Comparison of ENCODE assay signal across 31 cellular contexts in genomic region chr12:49031573-49032161, GRCh38. TPM values are rescaled to one million over a fixed set of nuclear protein-coding genes. Genes with fewer than 3 reads are reported as not detected.
DNase-seq lines count a peak whose midpoint lies in the region; ATAC-seq and TF ChIP-seq lines count a peak whose summit lies in the region.
"Had no signal": no experiment of that assay in that cellular context is flagged by ENCODE, and none has a peak within 500 bp of the region (broad histone marks: within the 10 kb centered on the region; RNA-seq: fewer than 3 reads in every experiment).

No MANE protein-coding gene starts in this region.

- DNase-seq in left ventricle myocardium superior (peak; percentile 36), left ventricle myocardium inferior (no peak)
- no peak for DNase-seq in effector memory CD8-positive, alpha-beta T cell
- no peak for DNase-seq in stimulated activated effector memory CD8-positive, alpha-beta T cell treated with anti-CD3 and anti-CD28 coated beads, Interleukin-12 subunit alpha, Interleukin-12 subunit beta, amount 100 ng/mL, for 72 hours (ENCODE audit: low spot score in 2 of 2)
- DNase-seq in effector memory CD4-positive, alpha-beta T cell: no peak
- DNase-seq: activated CD4-positive, alpha-beta T cell treated with anti-CD3 and anti-CD28 coated beads, Interleukin-2, amount 10 ng/mL, durations not matched to agents 7 days and 5 days; activated naive CD4-positive, alpha-beta T cell treated with anti-CD3 and anti-CD28 coated beads, Interleukin-2, amount 10 ng/mL, durations not matched to agents 7 days and 5 days; activated T-cell treated with anti-CD3 and anti-CD28 coated beads, Interleukin-2, amount 50 U/mL, for 72 hours; amniotic stem cell; brain microvascular endothelial cell; lower lobe of right lung; mucosa of descending colon; NCI-H1048; NCI-H1694 treated with DMSO at 0.1 percent for 48 hours; NCI-H2171; NCI-H524 treated with DMSO at 0.1 percent for 48 hours; stimulated activated CD4-positive, alpha-beta T cell treated with anti-CD3 and anti-CD28 coated beads, Interleukin-1b, Interleukin-23, amount 100 ng/mL, for 48 hours; stimulated activated CD8-positive, alpha-beta memory T cell treated with anti-CD3 and anti-CD28 coated beads, Interleukin-4, amount 100 ng/mL, for 48 hours; trophoblast cell had no signal

- intact Hi-C loops in left ventricle myocardium superior (cut with micrococcal nuclease): no loop called here
- intact Hi-C loops in left ventricle myocardium inferior (cut with micrococcal nuclease): no loop called here

- H3K27ac ChIP-seq in left ventricle myocardium inferior (replicated peaks): no peak overlapping the region
- H3K27ac ChIP-seq in effector memory CD4-positive, alpha-beta T cell (ENCODE audit: insufficient read depth, low read length, poor library complexity, severe bottlenecking): no peak overlapping the region
- H3K27ac ChIP-seq: A549, brain microvascular endothelial cell, lower lobe of right lung, ovary had no signal

- no peak for TF ChIP-seq CTCF in left ventricle myocardium inferior (IDR thresholded peaks at IDR 0.05; ENCODE audit: borderline replicate concordance)

- no peaks in the 10 kb centered on the region for H3K9me3 Mint-ChIP-seq in effector memory CD8-positive, alpha-beta T cell
- H3K9me3 Mint-ChIP-seq in stimulated activated effector memory CD8-positive, alpha-beta T cell treated with anti-CD3 and anti-CD28 coated beads, Interleukin-12 subunit alpha, Interleukin-12 subunit beta, amount 100 ng/mL, for 72 hours: no peaks in the 10 kb centered on the region
- H3K9me3 Mint-ChIP-seq in stimulated activated memory B cell treated with anti-CD40 and anti-IgM and Interleukin-4, amounts not matched to agents 10 μg/mL and 1 μg/mL and 100 μg/mL, for 72 hours: no peaks in the 10 kb centered on the region
- H3K9me3 Mint-ChIP-seq: activated CD4-positive, alpha-beta T cell treated with anti-CD3 and anti-CD28 coated beads, Interleukin-2, amount 10 ng/mL, durations not matched to agents 7 days and 5 days; activated naive CD4-positive, alpha-beta T cell treated with anti-CD3 and anti-CD28 coated beads, Interleukin-2, amount 10 ng/mL, durations not matched to agents 7 days and 5 days; activated T-cell treated with anti-CD3 and anti-CD28 coated beads, Interleukin-2, amount 50 U/mL, for 72 hours; CD8-positive, alpha-beta memory T cell; IgD-negative memory B cell; nephron had no signal

- H3K27me3 Mint-ChIP-seq in effector memory CD8-positive, alpha-beta T cell: no peaks in the 10 kb centered on the region
- H3K27me3 Mint-ChIP-seq in stimulated activated memory B cell treated with anti-CD40 and anti-IgM and Interleukin-4, amounts not matched to agents 10 μg/mL and 1 μg/mL and 100 μg/mL, for 72 hours: no peaks in the 10 kb centered on the region
- H3K27me3 Mint-ChIP-seq: activated CD4-positive, alpha-beta T cell treated with anti-CD3 and anti-CD28 coated beads, Interleukin-2, amount 10 ng/mL, durations not matched to agents 7 days and 5 days; activated naive CD4-positive, alpha-beta T cell treated with anti-CD3 and anti-CD28 coated beads, Interleukin-2, amount 10 ng/mL, durations not matched to agents 7 days and 5 days; CD8-positive, alpha-beta memory T cell; IgD-negative memory B cell had no signal

- H3K4me3 Mint-ChIP-seq in effector memory CD8-positive, alpha-beta T cell: no peak overlapping the region
- H3K4me3 Mint-ChIP-seq in stimulated activated effector memory CD8-positive, alpha-beta T cell treated with anti-CD3 and anti-CD28 coated beads, Interleukin-12 subunit alpha, Interleukin-12 subunit beta, amount 100 ng/mL, for 72 hours: no peak overlapping the region
- no peak overlapping the region for H3K4me3 Mint-ChIP-seq in stimulated activated memory B cell treated with anti-CD40 and anti-IgM and Interleukin-4, amounts not matched to agents 10 μg/mL and 1 μg/mL and 100 μg/mL, for 72 hours
- H3K4me3 Mint-ChIP-seq: activated CD4-positive, alpha-beta T cell treated with anti-CD3 and anti-CD28 coated beads, Interleukin-2, amount 10 ng/mL, durations not matched to agents 7 days and 5 days; activated naive CD4-positive, alpha-beta T cell treated with anti-CD3 and anti-CD28 coated beads, Interleukin-2, amount 10 ng/mL, durations not matched to agents 7 days and 5 days; activated T-cell treated with anti-CD3 and anti-CD28 coated beads, Interleukin-2, amount 50 U/mL, for 72 hours; CD8-positive, alpha-beta memory T cell; IgD-negative memory B cell; nephron had no signal

- no peak for ATAC-seq in left ventricle myocardium superior
- no peak for ATAC-seq in effector memory CD8-positive, alpha-beta T cell (replicated peaks)
- ATAC-seq in stimulated activated effector memory CD8-positive, alpha-beta T cell treated with anti-CD3 and anti-CD28 coated beads, Interleukin-12 subunit alpha, Interleukin-12 subunit beta, amount 100 ng/mL, for 72 hours: no peak
- ATAC-seq in stimulated activated memory B cell treated with anti-CD40 and anti-IgM and Interleukin-4, amounts not matched to agents 10 μg/mL and 1 μg/mL and 100 μg/mL, for 72 hours: no peak
- ATAC-seq: activated T-cell treated with anti-CD3 and anti-CD28 coated beads, Interleukin-2, amount 50 U/mL, for 72 hours; mucosa of descending colon; Panc1 had no signal

- peaks cover 4 to 13% of the 10 kb centered on the region in 2 donors for H3K4me1 Mint-ChIP-seq in effector memory CD8-positive, alpha-beta T cell (ENCODE audit: low read depth in 2 of 2)
- no peaks in the 10 kb centered on the region for H3K4me1 Mint-ChIP-seq in stimulated activated effector memory CD8-positive, alpha-beta T cell treated with anti-CD3 and anti-CD28 coated beads, Interleukin-12 subunit alpha, Interleukin-12 subunit beta, amount 100 ng/mL, for 72 hours
- H3K4me1 Mint-ChIP-seq in stimulated activated memory B cell treated with anti-CD40 and anti-IgM and Interleukin-4, amounts not matched to agents 10 μg/mL and 1 μg/mL and 100 μg/mL, for 72 hours: no peaks in the 10 kb centered on the region

- peaks cover 21% of the 10 kb centered on the region for H3K4me1 ChIP-seq in left ventricle myocardium inferior
- no peaks in the 10 kb centered on the region for H3K4me1 ChIP-seq in effector memory CD4-positive, alpha-beta T cell (ENCODE audit: control insufficient read depth, insufficient read depth, low read length, poor library complexity, severe bottlenecking)
- H3K4me1 ChIP-seq: A549, HAP-1 had no signal

- no peak overlapping the region for H3K4me3 ChIP-seq in left ventricle myocardium inferior
- no peak overlapping the region for H3K4me3 ChIP-seq in effector memory CD4-positive, alpha-beta T cell (ENCODE audit: insufficient read depth, low read depth, low read length, poor library complexity, severe bottlenecking)
- H3K4me3 ChIP-seq: A549, HAP-1, lower lobe of right lung, mucosa of descending colon, ovary, smooth muscle cell had no signal

- peaks cover 60% of the 10 kb centered on the region for H3K36me3 Mint-ChIP-seq in effector memory CD8-positive, alpha-beta T cell (ENCODE audit: insufficient read depth)
- H3K36me3 Mint-ChIP-seq in stimulated activated effector memory CD8-positive, alpha-beta T cell treated with anti-CD3 and anti-CD28 coated beads, Interleukin-12 subunit alpha, Interleukin-12 subunit beta, amount 100 ng/mL, for 72 hours: peaks cover 95% of the 10 kb centered on the region
- peaks cover 59% of the 10 kb centered on the region for H3K36me3 Mint-ChIP-seq in stimulated activated memory B cell treated with anti-CD40 and anti-IgM and Interleukin-4, amounts not matched to agents 10 μg/mL and 1 μg/mL and 100 μg/mL, for 72 hours

- peaks cover 94% of the 10 kb centered on the region for H3K36me3 ChIP-seq in left ventricle myocardium inferior
- H3K36me3 ChIP-seq in effector memory CD4-positive, alpha-beta T cell (ENCODE audit: control insufficient read depth, insufficient read depth, low read length): peaks cover 66% of the 10 kb centered on the region
- H3K36me3 ChIP-seq: ovary had no signal

- no peaks in the 10 kb centered on the region for H3K9me3 ChIP-seq in left ventricle myocardium inferior (replicated peaks)
- no peaks in the 10 kb centered on the region for H3K9me3 ChIP-seq in effector memory CD4-positive, alpha-beta T cell (ENCODE audit: control insufficient read depth, low read length)
- H3K9me3 ChIP-seq: A549, HAP-1, lower lobe of right lung, mucosa of descending colon, ovary had no signal

- peak overlapping the region; percentile 74 to 85 for H3K27ac Mint-ChIP-seq in effector memory CD8-positive, alpha-beta T cell
- peak overlapping the region; percentile 69 for H3K27ac Mint-ChIP-seq in stimulated activated effector memory CD8-positive, alpha-beta T cell treated with anti-CD3 and anti-CD28 coated beads, Interleukin-12 subunit alpha, Interleukin-12 subunit beta, amount 100 ng/mL, for 72 hours
- H3K27ac Mint-ChIP-seq in stimulated activated memory B cell treated with anti-CD40 and anti-IgM and Interleukin-4, amounts not matched to agents 10 μg/mL and 1 μg/mL and 100 μg/mL, for 72 hours: no peak overlapping the region
- H3K27ac Mint-ChIP-seq: activated CD4-positive, alpha-beta T cell treated with anti-CD3 and anti-CD28 coated beads, Interleukin-2, amount 10 ng/mL, durations not matched to agents 7 days and 5 days; nephron had no signal

- no peaks in the 10 kb centered on the region for H3K27me3 ChIP-seq in left ventricle myocardium inferior (ENCODE audit: low read depth)
- no peaks in the 10 kb centered on the region for H3K27me3 ChIP-seq in effector memory CD4-positive, alpha-beta T cell (replicated peaks; ENCODE audit: control insufficient read depth, insufficient read depth, low read length, poor library complexity, severe bottlenecking)
- H3K27me3 ChIP-seq: brain microvascular endothelial cell, ovary had no signal

RNA-seq across cellular contexts. Expression of gene PRKAG1, which starts 13.1 kb away (rescaled TPM):
- total RNA-seq in left ventricle myocardium superior (78.1 TPM), left ventricle myocardium inferior (104 TPM)

RNA-seq across cellular contexts. Expression of gene KMT2D, which starts 28.9 kb away (rescaled TPM):
- total RNA-seq in left ventricle myocardium superior (43.8 TPM), left ventricle myocardium inferior (38.5 TPM)

RNA-seq across cellular contexts. Expression of gene DDN, which starts 32.5 kb away (rescaled TPM):
- total RNA-seq in left ventricle myocardium superior: 0.77 TPM
- total RNA-seq in left ventricle myocardium inferior: 1.4 TPM
- total RNA-seq: lower lobe of right lung had no signal

RNA-seq across cellular contexts. Expression of gene RHEBL1, which starts 38.1 kb away (rescaled TPM):
- total RNA-seq in left ventricle myocardium superior (0.32 TPM), left ventricle myocardium inferior (not detected)

RNA-seq across cellular contexts. Expression of gene WNT1, which starts 53.5 kb away (rescaled TPM):
- total RNA-seq in left ventricle myocardium superior (not detected), left ventricle myocardium inferior (not detected)
- total RNA-seq: CD8-positive, alpha-beta memory T cell; cerebellum; epithelial cell of proximal tubule; lower lobe of right lung; mucosa of descending colon; ovary; renal cortical epithelial cell; smooth muscle cell had no signal
